21 cellular contexts compared by ENCODE assay signal in genomic region chr3:19216669-19217337, GRCh38.
DNase-seq lines count a peak whose midpoint lies in the region; ATAC-seq, FAIRE-seq and TF ChIP-seq lines count a peak whose summit lies in the region.
"Had no signal": no experiment of that assay in that cellular context is flagged by ENCODE, and none has a peak within 500 bp of the region (broad histone marks: within the 10 kb centered on the region; RNA-seq: fewer than 3 reads in every experiment).

No MANE protein-coding gene starts in this region.

- H3K79me2 ChIP-seq in HepG2 (ENCODE audit: insufficient read depth, low read length) (no peaks in the 10 kb centered on the region), GM23338 (replicated peaks; ENCODE audit: insufficient read depth) (no peaks in the 10 kb centered on the region)
- H3K79me2 ChIP-seq: hepatocyte had no signal

- peaks cover 7% of the 10 kb centered on the region; the same call in 1 of the 2 replicates for H3K9me2 ChIP-seq in GM23338 (ENCODE audit: insufficient read depth)

- intact Hi-C loops in HepG2 (cut with micrococcal nuclease; ENCODE audit: unreplicated experiment), result no loop called here
- intact Hi-C loops in heart right ventricle (cut with DNase I), result no loop called here
- intact Hi-C loops in pancreas (cut with DNase I), result no loop called here
- intact Hi-C loops in aorta (cut with DNase I), result no loop called here

- H3K9ac ChIP-seq in liver (ENCODE audit: low read depth in 1 of 2, low read length in 2 of 2) (no peak overlapping the region), HepG2 (ENCODE audit: insufficient read depth, low read depth, low read length) (no peak overlapping the region)

- no peak overlapping the region for H3K27ac ChIP-seq in liver (ENCODE audit: low read depth in 1 of 2, low read length in 2 of 2)
- H3K27ac ChIP-seq in HepG2 (ENCODE audit: extremely low read length, insufficient read depth, low read length), result no peak overlapping the region
- H3K27ac ChIP-seq in heart right ventricle, result no peak overlapping the region
- no peak overlapping the region for H3K27ac ChIP-seq in pancreas
- H3K27ac ChIP-seq in aorta (ENCODE audit: low read depth in 1 of 2, low read length in 2 of 2), result no peak overlapping the region
- no peak overlapping the region for H3K27ac ChIP-seq in GM23338 (ENCODE audit: low read depth)
- H3K27ac ChIP-seq: C4-2B, foreskin keratinocyte, hepatocyte had no signal

- BruUV-seq in HepG2 (replicated peaks; lab: Mats Ljungman, UMichigan), result no TSS peak

- H3K4me2 ChIP-seq in HepG2 (ENCODE audit: low read depth, low read length), result no peak overlapping the region
- H3K4me2 ChIP-seq in GM23338, result no peak overlapping the region
- H3K4me2 ChIP-seq: hepatocyte had no signal

- H4K20me1 ChIP-seq in HepG2 (ENCODE audit: insufficient read depth, low read length), result no peaks in the 10 kb centered on the region
- no peaks in the 10 kb centered on the region for H4K20me1 ChIP-seq in GM23338 (replicated peaks; ENCODE audit: insufficient read depth)

- H3K27me3 Mint-ChIP-seq in GM23338 (ENCODE audit: insufficient read depth, low read depth, poor library complexity), result peaks cover 1% of the 10 kb centered on the region
- H3K27me3 Mint-ChIP-seq: activated naive CD4-positive, alpha-beta T cell treated with anti-CD3 and anti-CD28 coated beads, Interleukin-2, amount 50 U/mL, for 24 hours had no signal

- no peak overlapping the region for H3K4me3 Mint-ChIP-seq in GM23338
- H3K4me3 Mint-ChIP-seq: activated naive CD4-positive, alpha-beta T cell treated with anti-CD3 and anti-CD28 coated beads, Interleukin-2, amount 50 U/mL, for 24 hours; activated T-helper 1 cell treated with anti-CD3 and anti-CD28 coated beads, Interleukin-12 subunit alpha, Interleukin-12 subunit beta, Interleukin-2, Interleukin-4 antibody, amounts not matched to agents 30 ng/mL and 10 ng/mL and 1 ng/mL, durations not matched to agents 14 hours and 24 hours and 36 hours had no signal

- no peaks in the 10 kb centered on the region for H3F3A ChIP-seq in GM23338 (replicated peaks; ENCODE audit: low read depth)

- no peak for TF ChIP-seq EP300 in HepG2 (IDR thresholded peaks at IDR 0.05; ENCODE audit: low read depth in 2 of 2, low read length in 2 of 2)
- no peak for TF ChIP-seq EP300 in HepG2 (CRISPR knock-in tag; IDR thresholded peaks at IDR 0.05; ENCODE audit: borderline replicate concordance)

- H3K36me3 ChIP-seq in liver (ENCODE audit: control insufficient read depth in 4 of 4, insufficient read depth in 3 of 4, low read depth in 1 of 4, low read length in 3 of 4), result no peaks in the 10 kb centered on the region
- no peaks in the 10 kb centered on the region for H3K36me3 ChIP-seq in HepG2 (replicated peaks in 1 of 2; ENCODE audit: control insufficient read depth in 1 of 2, insufficient read depth in 2 of 2, low read length in 2 of 2)
- H3K36me3 ChIP-seq in heart right ventricle, result no peaks in the 10 kb centered on the region
- H3K36me3 ChIP-seq in pancreas, result no peaks in the 10 kb centered on the region
- H3K36me3 ChIP-seq in aorta (ENCODE audit: control insufficient read depth in 1 of 2, insufficient read depth in 2 of 2, low read length in 1 of 2), result no peaks in the 10 kb centered on the region
- H3K36me3 ChIP-seq in GM23338 (ENCODE audit: insufficient read depth), result no peaks in the 10 kb centered on the region

- no peak overlapping the region for H3K27ac Mint-ChIP-seq in GM23338
- H3K27ac Mint-ChIP-seq: activated naive CD4-positive, alpha-beta T cell treated with anti-CD3 and anti-CD28 coated beads, Interleukin-2, amount 50 U/mL, for 24 hours; activated T-helper 1 cell treated with anti-CD3 and anti-CD28 coated beads, Interleukin-12 subunit alpha, Interleukin-12 subunit beta, Interleukin-2, Interleukin-4 antibody, amounts not matched to agents 30 ng/mL and 10 ng/mL and 1 ng/mL, durations not matched to agents 14 hours and 24 hours and 36 hours had no signal

- in situ Hi-C loops in HepG2 (cut with HindIII; ENCODE audit: extremely low pct_ligation_motif_present, low pct_unique_long_range_greater_than_20kb), result no loop called here

- POLR2A ChIA-PET in HepG2 (lab: Yijun Ruan, JAX), result no interaction called here

- H3K9me3 Mint-ChIP-seq in GM23338, result no peaks in the 10 kb centered on the region
- H3K9me3 Mint-ChIP-seq: activated naive CD4-positive, alpha-beta T cell treated with anti-CD3 and anti-CD28 coated beads, Interleukin-2, amount 50 U/mL, for 24 hours; activated T-helper 1 cell treated with anti-CD3 and anti-CD28 coated beads, Interleukin-12 subunit alpha, Interleukin-12 subunit beta, Interleukin-2, Interleukin-4 antibody, amounts not matched to agents 30 ng/mL and 10 ng/mL and 1 ng/mL, durations not matched to agents 14 hours and 24 hours and 36 hours had no signal

- H3K4me1 Mint-ChIP-seq in GM23338, result peaks cover 13% of the 10 kb centered on the region
- H3K4me1 Mint-ChIP-seq: activated naive CD4-positive, alpha-beta T cell treated with anti-CD3 and anti-CD28 coated beads, Interleukin-2, amount 50 U/mL, for 24 hours had no signal

- FAIRE-seq in HepG2 (lab: Jason Lieb, UNC) (no peak), pancreas (lab: Jason Lieb, UNC) (no peak)
- FAIRE-seq: astrocyte had no signal

- TF ChIP-seq RAD21 in liver (IDR thresholded peaks at IDR 0.05) (peak in 1 of 2 donors; percentile 11), HepG2 (CRISPR knock-in tag; IDR thresholded peaks at IDR 0.05) (no peak)

- TF ChIP-seq CTCF in liver (IDR thresholded peaks at IDR 0.05; ENCODE audit: low read depth, low read length, missing input control), result no peak
- TF ChIP-seq CTCF in HepG2 (CRISPR knock-in tag; IDR thresholded peaks at IDR 0.05), result no peak
- no peak for TF ChIP-seq CTCF in heart right ventricle (IDR thresholded peaks at IDR 0.05)
- TF ChIP-seq CTCF in pancreas (IDR thresholded peaks at IDR 0.05), result no peak
- TF ChIP-seq CTCF in GM23338 (conservative IDR thresholded peaks at IDR 0.05; ENCODE audit: low read depth in 2 of 2), result no peak

- no peaks in the 10 kb centered on the region for H3K36me3 Mint-ChIP-seq in GM23338 (ENCODE audit: low read depth)
- H3K36me3 Mint-ChIP-seq: activated naive CD4-positive, alpha-beta T cell treated with anti-CD3 and anti-CD28 coated beads, Interleukin-2, amount 50 U/mL, for 24 hours had no signal

- 47% methylated on average over 6 of the region's 6 CpGs for WGBS in liver
- 4% methylated on average over 6 of the region's 6 CpGs for WGBS in HepG2 (ENCODE audit: low lambda C conversion rate)
- 61 to 66% methylated on average over 6 of the region's 6 CpGs for WGBS in heart right ventricle, 2 donors
- WGBS in pancreas, 2 donors, result 48% methylated on average over 6 of the region's 6 CpGs
- 57 to 59% methylated on average over 6 of the region's 6 CpGs for WGBS in aorta, 2 donors

- DNase-seq in HepG2 (ENCODE audit: low spot score) (no peak), heart right ventricle (peak; percentile 15 to 46), pancreas (peak; percentile 56 to 78 (median 72)), aorta (peak; percentile 46 to 78), dedifferentiated amniotic fluid mesenchymal stem cell (ENCODE audit: extremely low spot score) (no peak), NCI-H1436 treated with DMSO at 0.1 percent for 48 hours (lab: John Stamatoyannopoulos, UW) (no peak), GM23338 (ENCODE audit: low spot score) (no peak)
- DNase-seq: activated CD4-positive, alpha-beta T cell treated with anti-CD3 and anti-CD28 coated beads, Interleukin-2, amount 50 U/mL, for 1 hour; effector memory CD4-positive, alpha-beta T cell; foreskin keratinocyte; NCI-H1048; NCI-H510A treated with DMSO at 0.1 percent for 48 hours; retina; T-helper 2 cell had no signal

- H3K4me3 ChIP-seq in liver (ENCODE audit: low read depth in 1 of 3, low read length in 3 of 3) (no peak overlapping the region), HepG2 (replicated peaks in 1 of 3; ENCODE audit: insufficient read depth in 1 of 3, low read depth in 2 of 3, low read length in 3 of 3) (no peak overlapping the region), heart right ventricle (no peak overlapping the region), pancreas (no peak overlapping the region), aorta (ENCODE audit: low read length in 2 of 2) (no peak overlapping the region), GM23338 (no peak overlapping the region)
- H3K4me3 ChIP-seq: hepatocyte had no signal

- H3K9me3 ChIP-seq in liver (ENCODE audit: control insufficient read depth in 4 of 4, low read length in 3 of 4) (no peaks in the 10 kb centered on the region), HepG2 (ENCODE audit: low read length) (no peaks in the 10 kb centered on the region), heart right ventricle (no peaks in the 10 kb centered on the region), pancreas (no peaks in the 10 kb centered on the region), aorta (ENCODE audit: control insufficient read depth, low read length) (no peaks in the 10 kb centered on the region)

- no peak for TF ChIP-seq POLR2A in HepG2 (IDR thresholded peaks at IDR 0.05; ENCODE audit: insufficient read depth in 1 of 2, low read depth in 2 of 2, low read length in 2 of 2)

- no peak for ATAC-seq in HepG2
- ATAC-seq in heart right ventricle, result peak in 4 of 8 donors; percentile 24 to 46 (median 38)
- ATAC-seq in pancreas, result peak; percentile 85 to 89 (median 88)
- ATAC-seq in aorta (ENCODE audit: low FRiP score), result no peak
- no peak for ATAC-seq in GM23338
- ATAC-seq: foreskin keratinocyte, HCT116 had no signal

- H2AFZ ChIP-seq in HepG2 (ENCODE audit: low read length) (no peak overlapping the region), GM23338 (no peak overlapping the region)
- H2AFZ ChIP-seq: hepatocyte had no signal

- H3K27me3 ChIP-seq in liver (ENCODE audit: control insufficient read depth in 4 of 4, insufficient read depth in 4 of 4, low read length in 3 of 4) (no peaks in the 10 kb centered on the region), HepG2 (ENCODE audit: control insufficient read depth in 1 of 2, insufficient read depth in 2 of 2, low read length in 2 of 2) (no peaks in the 10 kb centered on the region), heart right ventricle (no peaks in the 10 kb centered on the region), pancreas (no peaks in the 10 kb centered on the region), aorta (ENCODE audit: control insufficient read depth in 1 of 2, insufficient read depth in 2 of 2, low read length in 1 of 2) (no peaks in the 10 kb centered on the region), GM23338 (ENCODE audit: insufficient read depth) (no peaks in the 10 kb centered on the region)
- H3K27me3 ChIP-seq: foreskin keratinocyte, hepatocyte had no signal

- CTCF ChIA-PET in HepG2 (lab: Yijun Ruan, JAX; ENCODE audit: low intra/inter-chr PET ratio, low total read pairs), result no interaction called here

- H3K4me1 ChIP-seq in liver (ENCODE audit: control insufficient read depth in 4 of 4, insufficient read depth in 4 of 4, low read length in 3 of 4) (peaks cover 0 to 13% (median 6%) of the 10 kb centered on the region in 4 donors), HepG2 (ENCODE audit: insufficient read depth, low read length) (no peaks in the 10 kb centered on the region), heart right ventricle (peaks cover 0 to 16% (median 0%) of the 10 kb centered on the region in 9 donors), pancreas (peaks cover 0 to 11% (median 7%) of the 10 kb centered on the region in 3 donors), aorta (ENCODE audit: control insufficient read depth in 1 of 2, insufficient read depth in 2 of 2, low read length in 2 of 2) (no peaks in the 10 kb centered on the region), GM23338 (ENCODE audit: insufficient read depth) (no peaks in the 10 kb centered on the region)
- H3K4me1 ChIP-seq: foreskin keratinocyte had no signal

Comparison
In these comparisons a context has a peak if more than half of its experiments do, and no peak if none do; other contexts are left out.
1. ATAC-seq: peak in pancreas (4 of 4); none in HepG2 (single experiment), aorta (single experiment) and GM23338 (single experiment).
2. DNase-seq: peak in heart right ventricle (2 of 2), pancreas (6 of 6) and aorta (2 of 2); none in HepG2 (single experiment), dedifferentiated amniotic fluid mesenchymal stem cell (single experiment), NCI-H1436 treated with DMSO at 0.1 percent for 48 hours (single experiment) and GM23338 (single experiment).